In the genomic region with DNA sequence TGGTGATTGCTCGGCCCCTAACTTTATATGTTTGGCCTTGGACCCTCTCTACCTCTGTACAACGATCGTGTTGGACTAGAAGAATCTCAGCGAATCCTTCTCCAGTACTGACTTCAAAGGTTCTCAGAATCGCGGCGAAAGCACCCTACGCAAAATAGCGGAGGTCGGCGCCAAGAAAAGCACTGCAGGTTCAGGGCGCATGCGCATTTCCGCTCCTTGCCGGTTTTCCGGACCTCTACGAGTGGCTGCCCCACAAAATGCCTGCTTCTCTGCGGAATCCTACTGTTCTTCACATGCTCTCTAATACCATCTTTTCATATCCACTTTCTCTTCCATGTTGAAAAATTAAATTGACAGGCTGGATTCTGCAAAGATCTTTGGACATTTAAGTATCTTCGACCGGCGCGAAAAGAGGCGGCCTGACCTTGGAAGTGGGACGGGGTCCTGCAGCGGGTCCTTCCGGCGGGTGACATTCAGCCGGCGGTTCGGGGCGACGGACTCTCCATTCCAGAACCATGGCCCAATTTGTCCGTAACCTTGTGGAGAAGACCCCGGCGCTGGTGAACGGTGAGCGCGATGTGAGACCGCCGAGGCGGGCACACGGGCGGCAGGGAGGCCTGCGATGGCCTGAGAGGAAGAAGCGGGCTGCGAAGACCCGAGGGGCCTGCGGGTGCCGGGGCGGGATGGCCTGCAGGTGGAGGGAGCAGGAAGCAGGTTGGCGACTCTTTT, we compare ENCODE assay signal across 8 cellular contexts. TPM values are rescaled to one million over a fixed set of nuclear protein-coding genes. Genes with fewer than 3 reads are reported as not detected.
DNase-seq lines count a peak whose midpoint lies in the region; FAIRE-seq and TF ChIP-seq lines count a peak whose summit lies in the region.

A gene with protein sequence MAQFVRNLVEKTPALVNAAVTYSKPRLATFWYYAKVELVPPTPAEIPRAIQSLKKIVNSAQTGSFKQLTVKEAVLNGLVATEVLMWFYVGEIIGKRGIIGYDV (plus strand): TSS at position 456 of the 729 bp plus-strand sequence. CDS start 60 bp downstream, at position 516.

- H2AFZ ChIP-seq in SK-N-SH (ENCODE audit: low read depth) = peak within 1 kb of the TSS; percentile 92

- H3K4me3 ChIP-seq in NB4 (ENCODE audit: low read depth, low read length) = peak within 1 kb of the TSS; percentile 77
- peak within 1 kb of the TSS; percentile 84 to 96 for H3K4me3 ChIP-seq in SK-N-SH (ENCODE audit: low read depth in 2 of 2, low read length in 1 of 2)

- DNase-seq in DMS79 (lab: John Stamatoyannopoulos, UW) (peak; percentile 86), H54 (ENCODE audit: insufficient read length, low spot score) (peak; percentile 26), NB4 (ENCODE audit: low read depth) (peak; percentile 91), SK-N-SH (peak; percentile 89), germinal center (ENCODE audit: low spot score) (peak; percentile 88), non-pigmented ciliary epithelial cell (ENCODE audit: low read depth) (peak; percentile 54), substantia nigra (lab: John Stamatoyannopoulos, UW) (peak; percentile 18 to 95 (median 85))
- DNase-seq in activated naive CD4-positive, alpha-beta T cell treated with anti-CD3 and anti-CD28 coated beads, Interleukin-2, amount 10 ng/mL, durations not matched to agents 7 days and 5 days = peak; percentile 96

- peak within 1 kb of the TSS; percentile 86 for H3K9ac ChIP-seq in SK-N-SH

- peaks cover 48% of the 10 kb centered on the region for H3K36me3 Mint-ChIP-seq in activated naive CD4-positive, alpha-beta T cell treated with anti-CD3 and anti-CD28 coated beads, Interleukin-2, amount 10 ng/mL, durations not matched to agents 7 days and 5 days

- POLR2A ChIA-PET in SK-N-SH (lab: Yijun Ruan, JAX) = interaction anchor here (0.8 to 1.7 kb wide), 3 partner anchors 33 to 35 kb away, joined by 3 to 5 read pairs (median 4); partner anchors contain the start of gene KMT2A

- TF ChIP-seq RAD21 in SK-N-SH (IDR thresholded peaks at IDR 0.05; ENCODE audit: low read length) = no peak

- H3K4me3 Mint-ChIP-seq in activated naive CD4-positive, alpha-beta T cell treated with anti-CD3 and anti-CD28 coated beads, Interleukin-2, amount 10 ng/mL, durations not matched to agents 7 days and 5 days = peak within 1 kb of the TSS; percentile 99

- H3K27ac Mint-ChIP-seq in activated naive CD4-positive, alpha-beta T cell treated with anti-CD3 and anti-CD28 coated beads, Interleukin-2, amount 10 ng/mL, durations not matched to agents 7 days and 5 days = peak within 1 kb of the TSS; percentile 99

- no peak for TF ChIP-seq CTCF in NB4 (IDR thresholded peaks at IDR 0.05; ENCODE audit: low read depth, low read length)
- TF ChIP-seq CTCF in SK-N-SH (IDR thresholded peaks at IDR 0.05) = peak; percentile 26; the same call in 1 of the 2 replicates

- peaks cover 22% of the 10 kb centered on the region for H3F3A ChIP-seq in SK-N-SH (replicated peaks; ENCODE audit: insufficient read depth)

- H3K4me2 ChIP-seq in SK-N-SH = peak within 1 kb of the TSS; percentile 62

- peaks cover 76% of the 10 kb centered on the region for H3K4me1 Mint-ChIP-seq in activated naive CD4-positive, alpha-beta T cell treated with anti-CD3 and anti-CD28 coated beads, Interleukin-2, amount 10 ng/mL, durations not matched to agents 7 days and 5 days

- under 1% methylated on average over 44 of the region's 51 CpGs for WGBS in SK-N-SH (ENCODE audit: low lambda C conversion rate)

- no peaks in the 10 kb centered on the region for H3K27me3 Mint-ChIP-seq in activated naive CD4-positive, alpha-beta T cell treated with anti-CD3 and anti-CD28 coated beads, Interleukin-2, amount 10 ng/mL, durations not matched to agents 7 days and 5 days

- no peak for TF ChIP-seq EP300 in SK-N-SH (IDR thresholded peaks at IDR 0.05; ENCODE audit: borderline replicate concordance in 1 of 2, low read depth in 1 of 2, low read length in 1 of 2)

- TF ChIP-seq POLR2A in H54 (IDR thresholded peaks at IDR 0.05; ENCODE audit: low read depth, low read length) (peak; percentile 42; the same call in 1 of the 2 replicates), NB4 (IDR thresholded peaks at IDR 0.05; ENCODE audit: extremely low read depth, insufficient read length) (peak; percentile 83)

- H4K20me1 ChIP-seq in SK-N-SH (ENCODE audit: insufficient read depth) = peaks cover 34% of the 10 kb centered on the region; the same call in 1 of the 2 replicates

- no peaks in the 10 kb centered on the region for H3K9me2 ChIP-seq in SK-N-SH

- H3K9me3 ChIP-seq in SK-N-SH = no peaks in the 10 kb centered on the region

- peaks cover 8 to 14% of the 10 kb centered on the region in 2 experiments; a peak in 3 of 4 replicates for H3K4me1 ChIP-seq in SK-N-SH (ENCODE audit: control insufficient read depth in 1 of 2, insufficient read depth in 2 of 2, low read depth in 1 of 2, low read length in 1 of 2)

- peaks cover 50% of the 10 kb centered on the region for H3K79me2 ChIP-seq in SK-N-SH (ENCODE audit: insufficient read depth)

- peak; percentile 41 for FAIRE-seq in H54 (lab: Jason Lieb, UNC)

- CTCF ChIA-PET in SK-N-SH (lab: Yijun Ruan, JAX) = interaction anchor here (0.7 to 2.7 kb wide), 4 partner anchors 12 to 87 kb away, joined by 3 to 9 read pairs (median 4); no protein-coding TSS in a partner anchor
- CTCF ChIA-PET in activated naive CD4-positive, alpha-beta T cell treated with anti-CD3 and anti-CD28 coated beads, Interleukin-2, amount 10 ng/mL, durations not matched to agents 7 days and 5 days (lab: Charles Lee) = interaction anchor here (1.3 kb wide), 2 partner anchors 85 to 203 kb away, joined by 3 to 5 read pairs; no protein-coding TSS in a partner anchor

- H3K9me3 Mint-ChIP-seq in activated naive CD4-positive, alpha-beta T cell treated with anti-CD3 and anti-CD28 coated beads, Interleukin-2, amount 10 ng/mL, durations not matched to agents 7 days and 5 days = no peaks in the 10 kb centered on the region

- peak within 1 kb of the TSS; percentile 78 to 93 for H3K27ac ChIP-seq in SK-N-SH (ENCODE audit: low read depth in 2 of 2, low read length in 1 of 2)
- H3K27ac ChIP-seq in substantia nigra (ENCODE audit: low read depth, low read length, poor library complexity, severe bottlenecking) = peak within 1 kb of the TSS; percentile 85

- H3K27me3 ChIP-seq in SK-N-SH (ENCODE audit: insufficient read depth) = no peaks in the 10 kb centered on the region

- H3K36me3 ChIP-seq in SK-N-SH (replicated peaks in 1 of 2; ENCODE audit: control insufficient read depth in 1 of 2, insufficient read depth in 2 of 2, low read length in 1 of 2) = peaks cover 23 to 47% of the 10 kb centered on the region in 2 experiments

TF ChIP-seq in SK-N-SH, 30 proteins besides CTCF, POLR2A, EP300 and RAD21 (continues in another document):
- TF ChIP-seq TCF12 (IDR thresholded peaks at IDR 0.05) (no peak), CHD2 (IDR thresholded peaks at IDR 0.05; ENCODE audit: low read length, partially characterized antibody) (peak; percentile 48), EZH2phosphoT487 (IDR thresholded peaks at IDR 0.05; ENCODE audit: borderline replicate concordance, low read depth) (no peak), FOXM1 (IDR thresholded peaks at IDR 0.05; ENCODE audit: low read depth) (no peak), SIN3A (IDR thresholded peaks at IDR 0.05; ENCODE audit: borderline replicate concordance, low read depth, low read length) (peak; percentile 77), RFX5 (IDR thresholded peaks at IDR 0.05; ENCODE audit: low read length) (no peak), RCOR1 (IDR thresholded peaks at IDR 0.05; ENCODE audit: low read length) (no peak), GATA2 (CRISPR knock-in tag; IDR thresholded peaks at IDR 0.05) (no peak), GABPA (IDR thresholded peaks at IDR 0.05; ENCODE audit: low read depth) (peak; percentile 66), YY1 (IDR thresholded peaks at IDR 0.05; ENCODE audit: low read depth) (no peak), TAF1 (IDR thresholded peaks at IDR 0.05; ENCODE audit: borderline replicate concordance, low read depth, low read length) (no peak; the same call in 1 of the 2 replicates), NRF1 (IDR thresholded peaks at IDR 0.05; ENCODE audit: low read depth, low read length) (peak; percentile 74), SMC3 (IDR thresholded peaks at IDR 0.05; ENCODE audit: low read depth, low read length) (no peak), ELF1 (IDR thresholded peaks at IDR 0.05) (peak; percentile 64), RXRA (IDR thresholded peaks at IDR 0.05; ENCODE audit: borderline replicate concordance, low read depth) (no peak), JUND (IDR thresholded peaks at IDR 0.05) (no peak), TEAD4 (IDR thresholded peaks at IDR 0.05; ENCODE audit: borderline replicate concordance, insufficient read depth) (no peak), POLR2AphosphoS5 (IDR thresholded peaks at IDR 0.05; ENCODE audit: low read depth, low read length) (peak; percentile 79), FOSL2 (IDR thresholded peaks at IDR 0.05; ENCODE audit: borderline replicate concordance, low read depth) (no peak)
- TF ChIP-seq, protein P1, sequence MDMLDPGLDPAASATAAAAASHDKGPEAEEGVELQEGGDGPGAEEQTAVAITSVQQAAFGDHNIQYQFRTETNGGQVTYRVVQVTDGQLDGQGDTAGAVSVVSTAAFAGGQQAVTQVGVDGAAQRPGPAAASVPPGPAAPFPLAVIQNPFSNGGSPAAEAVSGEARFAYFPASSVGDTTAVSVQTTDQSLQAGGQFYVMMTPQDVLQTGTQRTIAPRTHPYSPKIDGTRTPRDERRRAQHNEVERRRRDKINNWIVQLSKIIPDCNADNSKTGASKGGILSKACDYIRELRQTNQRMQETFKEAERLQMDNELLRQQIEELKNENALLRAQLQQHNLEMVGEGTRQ (IDR thresholded peaks at IDR 0.05; ENCODE audit: borderline replicate concordance, low read depth, low read length) = no peak
- TF ChIP-seq, protein P2, sequence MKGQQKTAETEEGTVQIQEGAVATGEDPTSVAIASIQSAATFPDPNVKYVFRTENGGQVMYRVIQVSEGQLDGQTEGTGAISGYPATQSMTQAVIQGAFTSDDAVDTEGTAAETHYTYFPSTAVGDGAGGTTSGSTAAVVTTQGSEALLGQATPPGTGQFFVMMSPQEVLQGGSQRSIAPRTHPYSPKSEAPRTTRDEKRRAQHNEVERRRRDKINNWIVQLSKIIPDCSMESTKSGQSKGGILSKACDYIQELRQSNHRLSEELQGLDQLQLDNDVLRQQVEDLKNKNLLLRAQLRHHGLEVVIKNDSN (IDR thresholded peaks at IDR 0.05; ENCODE audit: borderline replicate concordance, low read depth) = no peak
- TF ChIP-seq, protein P3, sequence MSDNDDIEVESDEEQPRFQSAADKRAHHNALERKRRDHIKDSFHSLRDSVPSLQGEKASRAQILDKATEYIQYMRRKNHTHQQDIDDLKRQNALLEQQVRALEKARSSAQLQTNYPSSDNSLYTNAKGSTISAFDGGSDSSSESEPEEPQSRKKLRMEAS (IDR thresholded peaks at IDR 0.05; ENCODE audit: low read depth) = no peak

RNA-seq across cellular contexts. Expression of the gene that starts here (rescaled TPM):
- 140 and 152 TPM in 2 replicates for polyA plus RNA-seq in SK-N-SH (2012; rRNA removed)
- 157 and 208 TPM in 2 replicates for polyA plus RNA-seq in SK-N-SH (2012; cell fraction: cytosol; rRNA removed)
- polyA plus RNA-seq in SK-N-SH (2012; cell fraction: nucleus; rRNA removed) = 43.1 and 66.4 TPM in 2 replicates

Comparison
In these comparisons a context has a peak if more than half of its experiments do, and no peak if none do; other contexts are left out.
1. Peak in every context shown above with its lines: DNase-seq, H3K4me3 ChIP-seq and H3K27ac ChIP-seq.
2. DNase-seq: peak in every context shown above with its lines; median percentile 96 in activated naive CD4-positive, alpha-beta T cell treated with anti-CD3 and anti-CD28 coated beads, Interleukin-2, amount 10 ng/mL, durations not matched to agents 7 days and 5 days; 91 in NB4; 89 in SK-N-SH; 88 in germinal center; 86 in DMS79; 85 in substantia nigra; 54 in non-pigmented ciliary epithelial cell; 26 in H54.